In the genomic region with DNA sequence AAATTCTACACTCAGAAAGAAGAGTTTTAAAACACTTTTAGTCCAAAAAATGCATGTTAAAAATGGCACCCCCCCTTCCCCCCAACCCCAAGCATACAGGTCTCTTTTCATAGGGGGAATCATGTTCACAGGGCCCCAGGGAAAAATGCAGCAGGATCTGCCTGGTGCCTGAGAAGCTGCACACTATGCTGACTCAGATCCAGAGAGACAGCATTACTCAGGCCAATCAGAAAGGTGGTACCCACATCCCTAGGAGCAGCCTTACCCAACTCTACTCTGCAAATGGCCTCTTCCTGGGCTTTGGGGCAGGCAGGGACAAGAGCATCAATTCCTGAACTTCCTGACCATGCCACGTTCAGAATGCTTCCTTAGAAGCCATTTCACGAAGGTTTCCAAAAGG, we compare ENCODE assay signal across 13 cellular contexts.
DNase-seq lines count a peak whose midpoint lies in the region; ATAC-seq and TF ChIP-seq lines count a peak whose summit lies in the region.
"Had no signal": no experiment of that assay in that cellular context is flagged by ENCODE, and none has a peak within 500 bp of the region (broad histone marks: within the 10 kb centered on the region; RNA-seq: fewer than 3 reads in every experiment).

No MANE protein-coding gene starts in this region.

- in situ Hi-C loops in IMR-90 (cut with MboI; ENCODE audit: low sequenced_read_pairs), result loop anchor here (5.0 kb wide), 1 partner anchor 227 kb away; no protein-coding TSS in a partner anchor

- no peak overlapping the region for H3K18ac ChIP-seq in IMR-90 (ENCODE audit: low read depth, low read length)

- H3K9me3 ChIP-seq in IMR-90 (ENCODE audit: control insufficient read depth, insufficient read depth, low read length) (no peaks in the 10 kb centered on the region), neutrophil (no peaks in the 10 kb centered on the region)
- H3K9me3 ChIP-seq: body of pancreas had no signal

- no peak for TF ChIP-seq RAD21 in IMR-90 (IDR thresholded peaks at IDR 0.05; ENCODE audit: low read length)

- no peak for TF ChIP-seq POLR2A in IMR-90 (IDR thresholded peaks at IDR 0.05; ENCODE audit: low read depth, low read length)

- no peaks in the 10 kb centered on the region for H4K20me1 ChIP-seq in IMR-90 (ENCODE audit: insufficient read depth, low read length)

- TF ChIP-seq CTCF in IMR-90 (conservative IDR thresholded peaks at IDR 0.05; ENCODE audit: low read depth, low read length) (no peak), neutrophil (IDR thresholded peaks at IDR 0.05) (no peak)

- no peak overlapping the region for H4K91ac ChIP-seq in IMR-90 (ENCODE audit: insufficient read depth, low read depth, low read length)

- no peak overlapping the region for H2BK15ac ChIP-seq in IMR-90 (ENCODE audit: low read depth, low read length)

- peaks cover 4% of the 10 kb centered on the region; the same call in 1 of the 2 replicates for H3K27me3 ChIP-seq in IMR-90 (ENCODE audit: control insufficient read depth, insufficient read depth, low read length)
- H3K27me3 ChIP-seq in neutrophil, result no peaks in the 10 kb centered on the region
- H3K27me3 ChIP-seq: body of pancreas had no signal

- H2AFZ ChIP-seq in IMR-90 (replicated peaks; ENCODE audit: low read length, poor library complexity), result peak overlapping the region; percentile 1

- H2BK120ac ChIP-seq in IMR-90 (ENCODE audit: low read depth, low read length), result no peak overlapping the region

- peak; percentile 77 for ATAC-seq in IMR-90 (ENCODE audit: low read depth)
- ATAC-seq in activated CD8-positive, alpha-beta T cell treated with anti-CD3 and anti-CD28 coated beads, Interleukin-2, amount 10 ng/mL, durations not matched to agents 7 days and 5 days, result no peak
- no peak for ATAC-seq in GM18861 (IDR thresholded peaks at IDR 0.05; ENCODE audit: unreplicated experiment)
- no peak for ATAC-seq in left colon
- ATAC-seq: body of pancreas had no signal

- H3K27me3 Mint-ChIP-seq in activated CD4-positive, alpha-beta T cell treated with anti-CD3 and anti-CD28 coated beads, Interleukin-2, amount 10 ng/mL, durations not matched to agents 24 days and 14 days, result no peaks in the 10 kb centered on the region
- no peaks in the 10 kb centered on the region for H3K27me3 Mint-ChIP-seq in activated CD8-positive, alpha-beta T cell treated with anti-CD3 and anti-CD28 coated beads, Interleukin-2, amount 10 ng/mL, durations not matched to agents 7 days and 5 days (ENCODE audit: low read depth)

- H3K4me1 Mint-ChIP-seq in activated CD4-positive, alpha-beta T cell treated with anti-CD3 and anti-CD28 coated beads, Interleukin-2, amount 10 ng/mL, durations not matched to agents 24 days and 14 days, result peaks cover 62% of the 10 kb centered on the region
- H3K4me1 Mint-ChIP-seq in activated CD8-positive, alpha-beta T cell treated with anti-CD3 and anti-CD28 coated beads, Interleukin-2, amount 10 ng/mL, durations not matched to agents 7 days and 5 days (ENCODE audit: low read depth), result peaks cover 67% of the 10 kb centered on the region

- no peak overlapping the region for H3K56ac ChIP-seq in IMR-90 (ENCODE audit: extremely low read depth, insufficient read depth, low read length)

- no peak overlapping the region for H3K4me2 ChIP-seq in IMR-90 (ENCODE audit: low read depth, low read length)

- H3K23ac ChIP-seq in IMR-90 (ENCODE audit: low read depth, low read length), result no peak overlapping the region

- no peak overlapping the region for H2AK9ac ChIP-seq in IMR-90 (replicated peaks; ENCODE audit: low read depth, low read length, poor library complexity)

- dilution Hi-C loops in IMR-90 (cut with HindIII; ENCODE audit: low sequenced_read_pairs, unreplicated experiment), result no loop called here

- BruUV-seq in IMR-90 (replicated peaks; lab: Mats Ljungman, UMichigan), result no TSS peak

- intact Hi-C loops in activated CD4-positive, alpha-beta T cell treated with anti-CD3 and anti-CD28 coated beads, Interleukin-2, amount 10 ng/mL, durations not matched to agents 24 days and 14 days (cut with micrococcal nuclease), result loop anchor here (1.0 kb wide), 1 partner anchor 8 kb away; no protein-coding TSS in a partner anchor
- intact Hi-C loops in IMR-90 (cut with micrococcal nuclease), result loop anchor here (5.0 kb wide), 2 partner anchors 282 to 532 kb away; no protein-coding TSS in a partner anchor
- intact Hi-C loops in left colon (cut with DNase I, micrococcal nuclease), result no loop called here

- no peak overlapping the region for H4K5ac ChIP-seq in IMR-90 (ENCODE audit: low read depth, low read length)

- H3K79me1 ChIP-seq in IMR-90 (ENCODE audit: low read depth in 1 of 2, low read length in 2 of 2), result no peaks in the 10 kb centered on the region

- H3K4me3 ChIP-seq in IMR-90 (ENCODE audit: insufficient read depth, low read depth, low read length) (no peak overlapping the region), neutrophil (ENCODE audit: low read depth in 1 of 2, low read length in 1 of 2) (no peak overlapping the region)
- H3K4me3 ChIP-seq: body of pancreas had no signal

- H2BK20ac ChIP-seq in IMR-90 (ENCODE audit: low read depth, low read length), result no peak overlapping the region

- no peaks in the 10 kb centered on the region for H3K9me3 Mint-ChIP-seq in activated CD4-positive, alpha-beta T cell treated with anti-CD3 and anti-CD28 coated beads, Interleukin-2, amount 10 ng/mL, durations not matched to agents 24 days and 14 days
- no peaks in the 10 kb centered on the region for H3K9me3 Mint-ChIP-seq in activated CD8-positive, alpha-beta T cell treated with anti-CD3 and anti-CD28 coated beads, Interleukin-2, amount 10 ng/mL, durations not matched to agents 7 days and 5 days (ENCODE audit: insufficient read depth)

- CTCF ChIA-PET in IMR-90 (lab: Yijun Ruan, JAX), result interaction anchor here (0.6 kb wide), 1 partner anchor 116 kb away, joined by 3 read pairs; no protein-coding TSS in a partner anchor
- CTCF ChIA-PET in activated CD8-positive, alpha-beta T cell treated with anti-CD3 and anti-CD28 coated beads, Interleukin-2, amount 10 ng/mL, durations not matched to agents 7 days and 5 days (lab: Charles Lee), result interaction anchor here (2.8 kb wide), 1 partner anchor 7 kb away, joined by 12 read pairs; no protein-coding TSS in a partner anchor

- H4K8ac ChIP-seq in IMR-90 (ENCODE audit: low read depth in 2 of 2, low read length in 2 of 2), result no peak overlapping the region

- H2AK5ac ChIP-seq in IMR-90 (ENCODE audit: low read depth, low read length), result no peak overlapping the region

- no peaks in the 10 kb centered on the region; the same call in 1 of the 2 replicates for H3K4me1 ChIP-seq in IMR-90 (ENCODE audit: control insufficient read depth, insufficient read depth, low read length)
- H3K4me1 ChIP-seq in neutrophil (ENCODE audit: control insufficient read depth in 1 of 2, insufficient read depth in 1 of 2, low read depth in 1 of 2, low read length in 1 of 2), result peaks cover 19 to 34% of the 10 kb centered on the region in 2 experiments

- no peak overlapping the region for H3K4ac ChIP-seq in IMR-90 (ENCODE audit: low read depth, low read length)

- no peak overlapping the region for H3K9ac ChIP-seq in IMR-90 (ENCODE audit: low read depth, low read length)

- POLR2A ChIA-PET in IMR-90 (lab: Charles Lee; ENCODE audit: unreplicated experiment), result no interaction called here
- POLR2A ChIA-PET in activated CD8-positive, alpha-beta T cell treated with anti-CD3 and anti-CD28 coated beads, Interleukin-2, amount 10 ng/mL, durations not matched to agents 7 days and 5 days (lab: Charles Lee), result interaction anchor here (0.9 to 1.2 kb wide), 2 partner anchors 8 to 58 kb away, joined by 3 to 6 read pairs; no protein-coding TSS in a partner anchor

- peak overlapping the region; percentile 65 for H3K27ac Mint-ChIP-seq in activated CD4-positive, alpha-beta T cell treated with anti-CD3 and anti-CD28 coated beads, Interleukin-2, amount 10 ng/mL, durations not matched to agents 24 days and 14 days
- peak overlapping the region; percentile 48 for H3K27ac Mint-ChIP-seq in activated CD8-positive, alpha-beta T cell treated with anti-CD3 and anti-CD28 coated beads, Interleukin-2, amount 10 ng/mL, durations not matched to agents 7 days and 5 days

- no CpG with 5 or more reads among the region's 2 CpGs for WGBS in IMR-90 (ENCODE audit: extremely low coverage in 2 of 2, insufficient read length in 1 of 2), 2 experiments

- H3K9me1 ChIP-seq in IMR-90 (ENCODE audit: insufficient read depth, low read length), result no peaks in the 10 kb centered on the region

- H3K36me3 ChIP-seq in IMR-90 (ENCODE audit: control insufficient read depth, insufficient read depth, low read length), result no peaks in the 10 kb centered on the region
- no peaks in the 10 kb centered on the region for H3K36me3 ChIP-seq in neutrophil

- peak; percentile 66 for DNase-seq in activated CD4-positive, alpha-beta T cell treated with anti-CD3 and anti-CD28 coated beads, Interleukin-2, amount 10 ng/mL, durations not matched to agents 24 days and 14 days
- DNase-seq in activated CD4-positive, alpha-beta T cell treated with anti-CD3 and anti-CD28 coated beads for 1 hour, result no peak
- peak; percentile 51 for DNase-seq in IMR-90
- DNase-seq in activated CD8-positive, alpha-beta T cell treated with anti-CD3 and anti-CD28 coated beads, Interleukin-2, amount 10 ng/mL, durations not matched to agents 7 days and 5 days, result no peak
- no peak for DNase-seq in AG08396 (ENCODE audit: low spot score)
- DNase-seq in left colon, result no peak
- DNase-seq: body of pancreas, erythroblast, Karpas-422, kidney, NCI-H524 had no signal

- H3K27ac ChIP-seq in IMR-90 (ENCODE audit: insufficient read depth, low read length) (no peak overlapping the region), neutrophil (peak overlapping the region; percentile 32)
- H3K27ac ChIP-seq: body of pancreas had no signal

- peaks cover 12% of the 10 kb centered on the region for H3K36me3 Mint-ChIP-seq in activated CD4-positive, alpha-beta T cell treated with anti-CD3 and anti-CD28 coated beads, Interleukin-2, amount 10 ng/mL, durations not matched to agents 24 days and 14 days (ENCODE audit: low read depth)
- H3K36me3 Mint-ChIP-seq in activated CD8-positive, alpha-beta T cell treated with anti-CD3 and anti-CD28 coated beads, Interleukin-2, amount 10 ng/mL, durations not matched to agents 7 days and 5 days (ENCODE audit: low read depth), result peaks cover 13% of the 10 kb centered on the region

- H3K14ac ChIP-seq in IMR-90 (replicated peaks; ENCODE audit: low read depth, low read length), result no peak overlapping the region

- no peak overlapping the region for H2BK5ac ChIP-seq in IMR-90 (ENCODE audit: low read depth, low read length, poor library complexity, severe bottlenecking)

- H3K4me3 Mint-ChIP-seq in activated CD4-positive, alpha-beta T cell treated with anti-CD3 and anti-CD28 coated beads, Interleukin-2, amount 10 ng/mL, durations not matched to agents 24 days and 14 days, result peak overlapping the region; percentile 20
- H3K4me3 Mint-ChIP-seq in activated CD8-positive, alpha-beta T cell treated with anti-CD3 and anti-CD28 coated beads, Interleukin-2, amount 10 ng/mL, durations not matched to agents 7 days and 5 days, result no peak overlapping the region

Comparison
In these comparisons a context has a peak if more than half of its experiments do, and no peak if none do; other contexts are left out.
1. DNase-seq: peak in activated CD4-positive, alpha-beta T cell treated with anti-CD3 and anti-CD28 coated beads, Interleukin-2, amount 10 ng/mL, durations not matched to agents 24 days and 14 days (single experiment) and IMR-90 (single experiment); none in activated CD4-positive, alpha-beta T cell treated with anti-CD3 and anti-CD28 coated beads for 1 hour (single experiment), activated CD8-positive, alpha-beta T cell treated with anti-CD3 and anti-CD28 coated beads, Interleukin-2, amount 10 ng/mL, durations not matched to agents 7 days and 5 days (single experiment), AG08396 (single experiment) and left colon (0 of 2).
2. intact Hi-C loops: an anchor here in activated CD4-positive, alpha-beta T cell treated with anti-CD3 and anti-CD28 coated beads, Interleukin-2, amount 10 ng/mL, durations not matched to agents 24 days and 14 days (1.0 kb wide) and IMR-90 (5.0 kb wide); none called in left colon.